16 cellular contexts compared by ENCODE assay signal in genomic region chr5:148412124-148412523, GRCh38. TPM values are rescaled to one million over a fixed set of nuclear protein-coding genes. Genes with fewer than 3 reads are reported as not detected.
DNase-seq lines count a peak whose midpoint lies in the region; ATAC-seq and TF ChIP-seq lines count a peak whose summit lies in the region.
"Had no signal": no experiment of that assay in that cellular context is flagged by ENCODE, and none has a peak within 500 bp of the region (broad histone marks: within the 10 kb centered on the region; RNA-seq: fewer than 3 reads in every experiment).

No MANE protein-coding gene starts in this region.

- H3K27ac Mint-ChIP-seq in activated CD4-positive, alpha-beta memory T cell treated with anti-CD3 and anti-CD28 coated beads for 36 hours, result peak overlapping the region; percentile 59
- H3K27ac Mint-ChIP-seq in activated CD4-positive, alpha-beta memory T cell treated with anti-CD3 and anti-CD28 coated beads, Interleukin-2, amount 10 ng/mL, durations not matched to agents 7 days and 5 days, result no peak overlapping the region
- peak overlapping the region; percentile 86 for H3K27ac Mint-ChIP-seq in activated T-helper 17 cell treated with anti-CD3 and anti-CD28 coated beads, Interleukin-2, amount 50 U/mL, for 72 hours

- no peak overlapping the region for H3K4me3 Mint-ChIP-seq in activated CD4-positive, alpha-beta memory T cell treated with anti-CD3 and anti-CD28 coated beads for 36 hours
- no peak overlapping the region for H3K4me3 Mint-ChIP-seq in activated CD4-positive, alpha-beta memory T cell treated with anti-CD3 and anti-CD28 coated beads, Interleukin-2, amount 10 ng/mL, durations not matched to agents 7 days and 5 days
- H3K4me3 Mint-ChIP-seq in activated T-helper 17 cell treated with anti-CD3 and anti-CD28 coated beads, Interleukin-2, amount 50 U/mL, for 72 hours, result no peak overlapping the region
- H3K4me3 Mint-ChIP-seq: CD4-positive, CD25-positive, alpha-beta regulatory T cell had no signal

- no peaks in the 10 kb centered on the region for H3K9me3 Mint-ChIP-seq in activated CD4-positive, alpha-beta memory T cell treated with anti-CD3 and anti-CD28 coated beads for 36 hours
- no peaks in the 10 kb centered on the region for H3K9me3 Mint-ChIP-seq in activated CD4-positive, alpha-beta memory T cell treated with anti-CD3 and anti-CD28 coated beads, Interleukin-2, amount 10 ng/mL, durations not matched to agents 7 days and 5 days
- H3K9me3 Mint-ChIP-seq in activated T-helper 17 cell treated with anti-CD3 and anti-CD28 coated beads, Interleukin-2, amount 50 U/mL, for 72 hours, result no peaks in the 10 kb centered on the region
- H3K9me3 Mint-ChIP-seq: CD4-positive, CD25-positive, alpha-beta regulatory T cell had no signal

- ATAC-seq in activated T-helper 17 cell treated with anti-CD3 and anti-CD28 coated beads, Interleukin-2, amount 50 U/mL, for 72 hours (replicated peaks), result peak; percentile 77
- no peak for ATAC-seq in GM21447 (IDR thresholded peaks at IDR 0.05; ENCODE audit: unreplicated experiment)
- ATAC-seq: HCT116 had no signal

- H3K27ac ChIP-seq in cardiac muscle cell, result peak overlapping the region; percentile 41
- peak overlapping the region in 1 of 2 donors; percentile 11 for H3K27ac ChIP-seq in right atrium auricular region
- H3K27ac ChIP-seq: BLaER1 treated with 17β-estradiol and CSF1 and Interleukin-3, amounts not matched to agents 10 nM and 100 nM; GM23248 had no signal

- no peaks in the 10 kb centered on the region for H3K27me3 ChIP-seq in cardiac muscle cell
- no peaks in the 10 kb centered on the region for H3K27me3 ChIP-seq in right atrium auricular region
- H3K27me3 ChIP-seq: BLaER1 treated with 17β-estradiol and CSF1 and Interleukin-3, amounts not matched to agents 10 nM and 100 nM had no signal

- DNase-seq in activated CD4-positive, alpha-beta memory T cell treated with anti-CD3 and anti-CD28 coated beads for 36 hours, result no peak
- DNase-seq in activated CD4-positive, alpha-beta memory T cell treated with anti-CD3 and anti-CD28 coated beads, Interleukin-2, amount 10 ng/mL, durations not matched to agents 7 days and 5 days, result no peak
- no peak for DNase-seq in cardiac muscle cell (ENCODE audit: low read depth in 1 of 2, low spot score in 1 of 2)
- no peak for DNase-seq in right atrium auricular region (ENCODE audit: low spot score)
- DNase-seq in A172 (ENCODE audit: low spot score), result no peak
- DNase-seq: 8988T; ACHN; Calu3; CD4-positive, CD25-positive, alpha-beta regulatory T cell; DMS 273 treated with DMSO at 0.1 percent for 48 hours; GM23248; IMR-90 had no signal

- H3K36me3 ChIP-seq in cardiac muscle cell (peaks cover 49% of the 10 kb centered on the region), right atrium auricular region (peaks cover 87% of the 10 kb centered on the region)

- POLR2A ChIA-PET in activated CD4-positive, alpha-beta memory T cell treated with anti-CD3 and anti-CD28 coated beads for 36 hours (lab: Charles Lee), result no interaction called here
- POLR2A ChIA-PET in activated CD4-positive, alpha-beta memory T cell treated with anti-CD3 and anti-CD28 coated beads, Interleukin-2, amount 10 ng/mL, durations not matched to agents 7 days and 5 days (lab: Charles Lee), result interaction anchor here (0.8 to 1.1 kb wide), 2 partner anchors 11 to 12 kb away, joined by 3 read pairs; no protein-coding TSS in a partner anchor

- intact Hi-C loops in activated CD4-positive, alpha-beta memory T cell treated with anti-CD3 and anti-CD28 coated beads for 36 hours (cut with micrococcal nuclease), result no loop called here

- CTCF ChIA-PET in activated CD4-positive, alpha-beta memory T cell treated with anti-CD3 and anti-CD28 coated beads for 36 hours (lab: Charles Lee), result interaction anchor here (0.9 to 2.4 kb wide), 3 partner anchors 28 to 321 kb away, joined by 3 to 7 read pairs (median 3); partner anchors contain the start of gene FBXO38
- CTCF ChIA-PET in activated CD4-positive, alpha-beta memory T cell treated with anti-CD3 and anti-CD28 coated beads, Interleukin-2, amount 10 ng/mL, durations not matched to agents 7 days and 5 days (lab: Charles Lee), result interaction anchor here (1.4 to 1.6 kb wide), 3 partner anchors 10 to 319 kb away, joined by 3 to 5 read pairs (median 3); no protein-coding TSS in a partner anchor

- H3K9me3 ChIP-seq in cardiac muscle cell (ENCODE audit: low read depth), result no peaks in the 10 kb centered on the region
- H3K9me3 ChIP-seq in right atrium auricular region, result no peaks in the 10 kb centered on the region
- H3K9me3 ChIP-seq: BLaER1 treated with 17β-estradiol and CSF1 and Interleukin-3, amounts not matched to agents 10 nM and 100 nM had no signal

- H3K4me1 ChIP-seq in cardiac muscle cell (ENCODE audit: low read depth) (peaks cover 29% of the 10 kb centered on the region), right atrium auricular region (peaks cover 0 to 8% of the 10 kb centered on the region in 2 donors)

- TF ChIP-seq CTCF in cardiac muscle cell (IDR thresholded peaks at IDR 0.05; ENCODE audit: low read depth, low read length), result no peak
- TF ChIP-seq CTCF in right atrium auricular region (IDR thresholded peaks at IDR 0.05), result no peak

- no peaks in the 10 kb centered on the region for H3K27me3 Mint-ChIP-seq in activated CD4-positive, alpha-beta memory T cell treated with anti-CD3 and anti-CD28 coated beads for 36 hours
- H3K27me3 Mint-ChIP-seq in activated CD4-positive, alpha-beta memory T cell treated with anti-CD3 and anti-CD28 coated beads, Interleukin-2, amount 10 ng/mL, durations not matched to agents 7 days and 5 days, result no peaks in the 10 kb centered on the region
- no peaks in the 10 kb centered on the region for H3K27me3 Mint-ChIP-seq in activated T-helper 17 cell treated with anti-CD3 and anti-CD28 coated beads, Interleukin-2, amount 50 U/mL, for 72 hours
- H3K27me3 Mint-ChIP-seq: CD4-positive, CD25-positive, alpha-beta regulatory T cell had no signal

- H3K4me1 Mint-ChIP-seq in activated CD4-positive, alpha-beta memory T cell treated with anti-CD3 and anti-CD28 coated beads for 36 hours (ENCODE audit: low read depth), result peaks cover 13% of the 10 kb centered on the region
- peaks cover 4% of the 10 kb centered on the region for H3K4me1 Mint-ChIP-seq in activated CD4-positive, alpha-beta memory T cell treated with anti-CD3 and anti-CD28 coated beads, Interleukin-2, amount 10 ng/mL, durations not matched to agents 7 days and 5 days
- H3K4me1 Mint-ChIP-seq in activated T-helper 17 cell treated with anti-CD3 and anti-CD28 coated beads, Interleukin-2, amount 50 U/mL, for 72 hours, result peaks cover 5% of the 10 kb centered on the region

- H3K36me3 Mint-ChIP-seq in activated CD4-positive, alpha-beta memory T cell treated with anti-CD3 and anti-CD28 coated beads for 36 hours, result peaks cover 55% of the 10 kb centered on the region
- peaks cover 79% of the 10 kb centered on the region for H3K36me3 Mint-ChIP-seq in activated CD4-positive, alpha-beta memory T cell treated with anti-CD3 and anti-CD28 coated beads, Interleukin-2, amount 10 ng/mL, durations not matched to agents 7 days and 5 days (ENCODE audit: low read depth)
- H3K36me3 Mint-ChIP-seq in activated T-helper 17 cell treated with anti-CD3 and anti-CD28 coated beads, Interleukin-2, amount 50 U/mL, for 72 hours (ENCODE audit: low read depth), result peaks cover 98% of the 10 kb centered on the region

- H3K4me3 ChIP-seq in cardiac muscle cell (no peak overlapping the region), right atrium auricular region (no peak overlapping the region)
- H3K4me3 ChIP-seq: BLaER1 treated with 17β-estradiol and CSF1 and Interleukin-3, amounts not matched to agents 10 nM and 100 nM; GM23248 had no signal

RNA-seq across cellular contexts. Expression of gene FBXO38, which starts 28.4 kb away (rescaled TPM):
- total RNA-seq in activated CD4-positive, alpha-beta memory T cell treated with anti-CD3 and anti-CD28 coated beads for 36 hours, result 10 to 100 TPM; 43.1 to 45.0 TPM
- 10 to 100 TPM; 45.4 to 47.9 TPM for total RNA-seq in activated CD4-positive, alpha-beta memory T cell treated with anti-CD3 and anti-CD28 coated beads, Interleukin-2, amount 10 ng/mL, durations not matched to agents 7 days and 5 days
- total RNA-seq in cardiac muscle cell (28.1 and 42.9 TPM in 2 replicates), right atrium auricular region (10 to 100 TPM; 32.2 to 36.7 TPM)
- polyA plus RNA-seq in cardiac muscle cell, result 24.2 and 37.3 TPM in 2 replicates
- total RNA-seq in activated T-helper 17 cell treated with anti-CD3 and anti-CD28 coated beads, Interleukin-2, amount 50 U/mL, for 72 hours, result 10 to 100 TPM; 44.1 to 53.0 TPM
- total RNA-seq in A172 (2014; rRNA removed; shearing (Covaris generic)), result 40.9 and 48.6 TPM in 2 replicates
